Comparison of ENCODE assay signal across 1 cellular context in genomic region chr2:101850450-101850849, GRCh38.
A peak's percentile ranks its signal among the peaks of the same experiment; 100 is the strongest.
TF ChIP-seq lines count a peak whose summit lies in the region.

No MANE protein-coding gene starts in this region.

TF ChIP-seq in HepG2, 621 proteins besides CTCF, POLR2A, EP300 and RAD21 (continued from another document):
- TF ChIP-seq ZNF691 (CRISPR knock-in tag; IDR thresholded peaks at IDR 0.05; ENCODE audit: borderline replicate concordance, low read depth) (no peak), GLI4 (CRISPR knock-in tag; IDR thresholded peaks at IDR 0.05; ENCODE audit: borderline replicate concordance) (no peak), ZNF414 (CRISPR knock-in tag; IDR thresholded peaks at IDR 0.05) (no peak), ZNF275 (CRISPR knock-in tag; IDR thresholded peaks at IDR 0.05; ENCODE audit: borderline replicate concordance) (no peak), RBM22 (optimal IDR thresholded peaks at IDR 0.05; ENCODE audit: low read length) (peak; percentile 33)
